ENCODE assay signal across 1 cellular context in genomic region chr17:58394534-58395223, GRCh38.
TF ChIP-seq lines count a peak whose summit lies in the region.

No MANE protein-coding gene starts in this region.

TF ChIP-seq in GM12891, 5 proteins besides CTCF, POLR2A, EP300 and RAD21 (continued from another document):
- TF ChIP-seq SPI1 (IDR thresholded peaks at IDR 0.05; ENCODE audit: low read depth, low read length) (no peak), PAX5 (IDR thresholded peaks at IDR 0.05; ENCODE audit: insufficient read depth, low read length, severe bottlenecking) (no peak)
